ENCODE assay signal across 17 cellular contexts in genomic region chr18:46222710-46223360, GRCh38.
DNase-seq lines count a peak whose midpoint lies in the region; ATAC-seq and TF ChIP-seq lines count a peak whose summit lies in the region.
"Had no signal": no experiment of that assay in that cellular context is flagged by ENCODE, and none has a peak within 500 bp of the region (broad histone marks: within the 10 kb centered on the region; RNA-seq: fewer than 3 reads in every experiment).

No MANE protein-coding gene starts in this region.

- no peak overlapping the region for H3K4me2 ChIP-seq in neural progenitor cell
- H3K4me2 ChIP-seq: SK-N-SH had no signal

- peak in 2 of 3 donors; percentile 24 to 64 for DNase-seq in CD4-positive, CD25-positive, alpha-beta regulatory T cell
- peak; percentile 20 to 35 for DNase-seq in Kasumi-1 (lab: John Stamatoyannopoulos, UW)
- no peak for DNase-seq in activated B cell treated with CpG ODN at 0.5 μM for 24 hours
- DNase-seq in memory B cell (ENCODE audit: low spot score in 2 of 2): no peak
- DNase-seq in lower leg skin (ENCODE audit: low spot score in 2 of 2): no peak
- DNase-seq in neural progenitor cell (ENCODE audit: low spot score): no peak
- DNase-seq in anterior cingulate cortex (lab: John Stamatoyannopoulos, UW): no peak
- DNase-seq in dorsolateral prefrontal cortex: no peak
- DNase-seq: activated CD4-positive, alpha-beta T cell treated with anti-CD3 and anti-CD28 coated beads for 1 hour; esophagus squamous epithelium; H7; NCI-H2171; psoas muscle; stimulated activated CD4-positive, alpha-beta T cell treated with anti-CD3 and anti-CD28 coated beads, Interleukin-2, amount 100 ng/mL, for 24 hours had no signal

- H3K4me3 Mint-ChIP-seq in CD4-positive, CD25-positive, alpha-beta regulatory T cell: peak overlapping the region; percentile 19 to 76 (median 54)
- H3K4me3 Mint-ChIP-seq in activated B cell treated with CpG ODN at 0.5 μM for 24 hours (no peak overlapping the region), memory B cell (no peak overlapping the region), neural progenitor cell (no peak overlapping the region)
- H3K4me3 Mint-ChIP-seq: mesothelial cell of epicardium had no signal

- H3K79me2 ChIP-seq in neural progenitor cell (ENCODE audit: low read depth): peaks cover 9% of the 10 kb centered on the region

- H3F3A ChIP-seq in neural progenitor cell (ENCODE audit: low read depth): peaks cover 4% of the 10 kb centered on the region

- peaks cover 25% of the 10 kb centered on the region for H4K20me1 ChIP-seq in neural progenitor cell (ENCODE audit: low read depth)

- no peak for TF ChIP-seq POLR2A in lower leg skin (IDR thresholded peaks at IDR 0.05)

- ATAC-seq in CD4-positive, CD25-positive, alpha-beta regulatory T cell (ENCODE audit: low read depth in 2 of 2): peak; percentile 57 to 61
- ATAC-seq in activated B cell treated with CpG ODN at 0.5 μM for 24 hours (ENCODE audit: low read depth) (no peak), memory B cell (ENCODE audit: low read depth) (no peak)
- ATAC-seq: psoas muscle had no signal

- POLR2A ChIA-PET in activated B cell treated with CpG ODN at 0.5 μM for 24 hours (lab: Charles Lee): no interaction called here

- H3K27me3 ChIP-seq in CD4-positive, CD25-positive, alpha-beta regulatory T cell (ENCODE audit: control insufficient read depth, insufficient read depth, low read length): no peaks in the 10 kb centered on the region
- H3K27me3 ChIP-seq in neural progenitor cell (no peaks in the 10 kb centered on the region), dorsolateral prefrontal cortex (no peaks in the 10 kb centered on the region)
- H3K27me3 ChIP-seq: BE2C, esophagus squamous epithelium had no signal

- TF ChIP-seq CTCF in activated B cell treated with CpG ODN at 0.5 μM for 24 hours (IDR thresholded peaks at IDR 0.05) (no peak), lower leg skin (IDR thresholded peaks at IDR 0.05) (no peak), neural progenitor cell (IDR thresholded peaks at IDR 0.05) (no peak), dorsolateral prefrontal cortex (IDR thresholded peaks at IDR 0.05 in 54 of 56, conservative IDR thresholded peaks at IDR 0.05 in 2 of 56; ENCODE audit: low read depth in 1 of 56, partially characterized antibody in 56 of 56) (no peak)

- H3K27me3 Mint-ChIP-seq in CD4-positive, CD25-positive, alpha-beta regulatory T cell: no peaks in the 10 kb centered on the region
- H3K27me3 Mint-ChIP-seq in activated B cell treated with CpG ODN at 0.5 μM for 24 hours (no peaks in the 10 kb centered on the region), memory B cell (no peaks in the 10 kb centered on the region), neural progenitor cell (ENCODE audit: insufficient read depth, low read depth) (no peaks in the 10 kb centered on the region)

- peaks cover 9% of the 10 kb centered on the region for H3K36me3 ChIP-seq in CD4-positive, CD25-positive, alpha-beta regulatory T cell (ENCODE audit: control insufficient read depth, insufficient read depth, low read length)
- H3K36me3 ChIP-seq in neural progenitor cell: no peaks in the 10 kb centered on the region
- H3K36me3 ChIP-seq: BE2C had no signal

- peak overlapping the region; percentile 59 for H3K4me3 ChIP-seq in CD4-positive, CD25-positive, alpha-beta regulatory T cell (ENCODE audit: low read depth, low read length)
- no peak overlapping the region for H3K4me3 ChIP-seq in lower leg skin (ENCODE audit: low read depth, poor library complexity, severe bottlenecking)
- H3K4me3 ChIP-seq in neural progenitor cell: no peak overlapping the region
- H3K4me3 ChIP-seq in dorsolateral prefrontal cortex: no peak overlapping the region
- H3K4me3 ChIP-seq: esophagus squamous epithelium, psoas muscle had no signal

- H3K27ac Mint-ChIP-seq in CD4-positive, CD25-positive, alpha-beta regulatory T cell: peak overlapping the region; percentile 82 to 99 (median 89)
- H3K27ac Mint-ChIP-seq in activated B cell treated with CpG ODN at 0.5 μM for 24 hours (peak overlapping the region; percentile 12), memory B cell (peak overlapping the region; percentile 85), neural progenitor cell (no peak overlapping the region)
- H3K27ac Mint-ChIP-seq: mesothelial cell of epicardium had no signal

- peaks cover 40% of the 10 kb centered on the region for H3K4me1 ChIP-seq in CD4-positive, CD25-positive, alpha-beta regulatory T cell (ENCODE audit: control insufficient read depth, insufficient read depth, low read length, poor library complexity, severe bottlenecking)
- no peaks in the 10 kb centered on the region for H3K4me1 ChIP-seq in neural progenitor cell

- no peaks in the 10 kb centered on the region for H3K9me3 Mint-ChIP-seq in CD4-positive, CD25-positive, alpha-beta regulatory T cell
- H3K9me3 Mint-ChIP-seq in activated B cell treated with CpG ODN at 0.5 μM for 24 hours (no peaks in the 10 kb centered on the region), memory B cell (no peaks in the 10 kb centered on the region), neural progenitor cell (no peaks in the 10 kb centered on the region)
- H3K9me3 Mint-ChIP-seq: mesothelial cell of epicardium had no signal

- intact Hi-C loops in activated B cell treated with CpG ODN at 0.5 μM for 24 hours (cut with micrococcal nuclease): no loop called here
- intact Hi-C loops in lower leg skin (cut with DNase I; ENCODE audit: low total_unique reads): no loop called here
- intact Hi-C loops in dorsolateral prefrontal cortex (cut with DNase I): no loop called here

- H3K4me1 Mint-ChIP-seq in CD4-positive, CD25-positive, alpha-beta regulatory T cell: peaks cover 52 to 93% (median 68%) of the 10 kb centered on the region in 4 donors
- peaks cover 52% of the 10 kb centered on the region for H3K4me1 Mint-ChIP-seq in activated B cell treated with CpG ODN at 0.5 μM for 24 hours
- H3K4me1 Mint-ChIP-seq in memory B cell: peaks cover 21% of the 10 kb centered on the region
- H3K4me1 Mint-ChIP-seq in neural progenitor cell: peaks cover 12% of the 10 kb centered on the region

- H3K9ac ChIP-seq in neural progenitor cell: no peak overlapping the region
- H3K9ac ChIP-seq: SK-N-SH had no signal

- no peaks in the 10 kb centered on the region for H3K9me3 ChIP-seq in CD4-positive, CD25-positive, alpha-beta regulatory T cell (ENCODE audit: control insufficient read depth in 2 of 2, low read length in 2 of 2)
- H3K9me3 ChIP-seq in neural progenitor cell (ENCODE audit: low read depth): no peaks in the 10 kb centered on the region
- H3K9me3 ChIP-seq: BE2C, esophagus squamous epithelium, psoas muscle, SK-N-SH had no signal

- peak overlapping the region; percentile 69 for H3K27ac ChIP-seq in CD4-positive, CD25-positive, alpha-beta regulatory T cell (ENCODE audit: insufficient read depth, low read length, poor library complexity, severe bottlenecking)
- H3K27ac ChIP-seq in neural progenitor cell (no peak overlapping the region), dorsolateral prefrontal cortex (no peak overlapping the region)
- H3K27ac ChIP-seq: esophagus squamous epithelium, psoas muscle had no signal

- peaks cover 17% of the 10 kb centered on the region for H3K36me3 Mint-ChIP-seq in CD4-positive, CD25-positive, alpha-beta regulatory T cell
- H3K36me3 Mint-ChIP-seq in activated B cell treated with CpG ODN at 0.5 μM for 24 hours (ENCODE audit: low read depth) (peaks cover 40% of the 10 kb centered on the region), memory B cell (peaks cover 11% of the 10 kb centered on the region), neural progenitor cell (peaks cover 10% of the 10 kb centered on the region)

- CTCF ChIA-PET in activated B cell treated with CpG ODN at 0.5 μM for 24 hours (lab: Charles Lee): no interaction called here

- no peak overlapping the region for H2AFZ ChIP-seq in neural progenitor cell (replicated peaks)

- 84 to 88% methylated on average over 8 of the region's 8 CpGs for WGBS in lower leg skin, 2 donors

Comparison
In these comparisons a context has a peak if more than half of its experiments do, and no peak if none do; other contexts are left out.
1. ATAC-seq: peak in CD4-positive, CD25-positive, alpha-beta regulatory T cell (2 of 2); none in activated B cell treated with CpG ODN at 0.5 μM for 24 hours (single experiment) and memory B cell (single experiment).
2. DNase-seq: peak in CD4-positive, CD25-positive, alpha-beta regulatory T cell (2 of 3) and Kasumi-1 (2 of 2); none in activated B cell treated with CpG ODN at 0.5 μM for 24 hours (single experiment), memory B cell (0 of 2), lower leg skin (0 of 2), neural progenitor cell (single experiment), anterior cingulate cortex (0 of 58) and dorsolateral prefrontal cortex (0 of 10).
3. H3K4me3 Mint-ChIP-seq: peak in CD4-positive, CD25-positive, alpha-beta regulatory T cell (4 of 4); none in activated B cell treated with CpG ODN at 0.5 μM for 24 hours (single experiment), memory B cell (single experiment) and neural progenitor cell (single experiment).